Comparison of ENCODE assay signal across 23 cellular contexts in the genomic region with DNA sequence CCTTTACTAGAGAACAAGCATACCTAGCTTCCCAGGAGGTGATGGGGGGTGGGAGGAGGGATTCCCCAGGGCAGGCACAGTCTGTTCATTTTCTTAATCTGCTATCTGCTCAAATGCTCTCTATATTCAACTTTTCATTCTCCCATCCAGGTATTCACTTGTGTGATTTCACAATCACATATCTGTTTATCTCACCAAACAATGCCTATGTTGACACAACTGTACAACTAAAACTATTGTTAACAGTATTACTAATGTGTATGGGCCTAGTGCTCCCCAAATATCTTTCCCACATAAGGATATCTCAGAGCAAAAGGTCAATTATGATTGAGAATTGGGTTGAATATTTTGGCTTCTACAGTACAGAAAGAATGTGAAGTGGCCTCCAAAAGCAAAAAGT.
DNase-seq lines count a peak whose midpoint lies in the region; ATAC-seq, FAIRE-seq and TF ChIP-seq lines count a peak whose summit lies in the region.
"Had no signal": no experiment of that assay in that cellular context is flagged by ENCODE, and none has a peak within 500 bp of the region (broad histone marks: within the 10 kb centered on the region; RNA-seq: fewer than 3 reads in every experiment).

No MANE protein-coding gene starts in this region.

- in situ Hi-C loops in GM23248 (cut with MboI), result no loop called here

- H2AFZ ChIP-seq in GM23338, result 0 out of 2 replicates have a peak overlapping the region, but pooled peaks have one; percentile 6
- no peak overlapping the region for H2AFZ ChIP-seq in GM23248

- H3K4me3 Mint-ChIP-seq in GM23338, result no peak overlapping the region
- H3K4me3 Mint-ChIP-seq: B cell; CD4-positive, CD25-positive, alpha-beta regulatory T cell; CD8-positive, alpha-beta T cell; HFFc6 had no signal

- peaks cover 6% of the 10 kb centered on the region; the same call in 2 of the 3 replicates for H3K4me1 Mint-ChIP-seq in GM23338
- H3K4me1 Mint-ChIP-seq: B cell; CD4-positive, CD25-positive, alpha-beta regulatory T cell had no signal

- H3F3A ChIP-seq in GM23338 (replicated peaks; ENCODE audit: low read depth) (no peaks in the 10 kb centered on the region), GM23248 (ENCODE audit: insufficient read depth) (no peaks in the 10 kb centered on the region)

- no peak for TF ChIP-seq CTCF in GM23338 (conservative IDR thresholded peaks at IDR 0.05; ENCODE audit: low read depth in 2 of 2)
- TF ChIP-seq CTCF in bronchial epithelial cell (IDR thresholded peaks at IDR 0.05; ENCODE audit: insufficient read depth, low read length, severe bottlenecking), result no peak
- no peak for TF ChIP-seq CTCF in foreskin keratinocyte (conservative IDR thresholded peaks at IDR 0.05)

- no peak for FAIRE-seq in bronchial epithelial cell (lab: Jason Lieb, UNC)
- FAIRE-seq: A204.1, G401.6, GM12892, H54 had no signal

- no peaks in the 10 kb centered on the region; the same call in 2 of the 3 replicates for H3K9me3 Mint-ChIP-seq in GM23338

- no peak overlapping the region for H3K27ac ChIP-seq in GM23338 (ENCODE audit: low read depth)
- no peak overlapping the region for H3K27ac ChIP-seq in foreskin keratinocyte
- no peak overlapping the region for H3K27ac ChIP-seq in GM23248
- H3K27ac ChIP-seq: 22Rv1, BLaER1, C4-2B had no signal

- DNase-seq in DMS53 (lab: John Stamatoyannopoulos, UW) (peak; percentile 3), DMS53 treated with DMSO at 0.1 percent for 48 hours (lab: John Stamatoyannopoulos, UW; ENCODE audit: unreplicated experiment) (no peak), GM23338 (ENCODE audit: low spot score) (no peak), bronchial epithelial cell (ENCODE audit: low read depth) (peak; percentile 55), foreskin keratinocyte (peak; percentile 2 to 9), GM23248 (no peak), NCI-H2107 (lab: John Stamatoyannopoulos, UW) (no peak), SHP77 (lab: John Stamatoyannopoulos, UW) (no peak)
- DNase-seq: Caco-2; CD4-positive, CD25-positive, alpha-beta regulatory T cell; CD8-positive, alpha-beta T cell; DMS153; DND-41 had no signal

- H3K9me2 ChIP-seq in GM23338 (ENCODE audit: insufficient read depth), result no peaks in the 10 kb centered on the region
- H3K9me2 ChIP-seq in GM23248 (ENCODE audit: insufficient read depth), result peaks cover 7% of the 10 kb centered on the region; the same call in 1 of the 2 replicates

- H3K27me3 ChIP-seq in GM23338 (ENCODE audit: insufficient read depth) (no peaks in the 10 kb centered on the region), bronchial epithelial cell (ENCODE audit: control insufficient read depth, insufficient read depth, low read length) (no peaks in the 10 kb centered on the region), foreskin keratinocyte (no peaks in the 10 kb centered on the region), GM23248 (replicated peaks; ENCODE audit: insufficient read depth) (no peaks in the 10 kb centered on the region)
- H3K27me3 ChIP-seq: BLaER1 had no signal

- H4K20me1 ChIP-seq in GM23338 (replicated peaks; ENCODE audit: insufficient read depth) (no peaks in the 10 kb centered on the region), GM23248 (ENCODE audit: insufficient read depth) (no peaks in the 10 kb centered on the region)
- H4K20me1 ChIP-seq: BLaER1 had no signal

- no peak overlapping the region for H3K9ac ChIP-seq in GM23248
- H3K9ac ChIP-seq: BLaER1 had no signal

- H3K36me3 ChIP-seq in GM23338 (ENCODE audit: insufficient read depth), result no peaks in the 10 kb centered on the region
- no peaks in the 10 kb centered on the region for H3K36me3 ChIP-seq in bronchial epithelial cell (ENCODE audit: control insufficient read depth, insufficient read depth, low read length)
- no peaks in the 10 kb centered on the region for H3K36me3 ChIP-seq in GM23248 (ENCODE audit: low read depth)
- H3K36me3 ChIP-seq: BLaER1, HAP-1 had no signal

- H3K36me3 Mint-ChIP-seq in GM23338 (ENCODE audit: low read depth), result no peaks in the 10 kb centered on the region; the same call in 2 of the 3 replicates
- H3K36me3 Mint-ChIP-seq: CD4-positive, CD25-positive, alpha-beta regulatory T cell; CD8-positive, alpha-beta T cell had no signal

- no peak overlapping the region for H3K27ac Mint-ChIP-seq in GM23338
- H3K27ac Mint-ChIP-seq: B cell; CD4-positive, CD25-positive, alpha-beta regulatory T cell; CD8-positive, alpha-beta T cell; HFFc6 had no signal

- H3K79me2 ChIP-seq in GM23338 (replicated peaks; ENCODE audit: insufficient read depth) (no peaks in the 10 kb centered on the region), GM23248 (ENCODE audit: insufficient read depth) (no peaks in the 10 kb centered on the region)

- H3K9me3 ChIP-seq in GM23248 (ENCODE audit: low read depth), result no peaks in the 10 kb centered on the region
- H3K9me3 ChIP-seq: BLaER1, HAP-1 had no signal

- peaks cover 3% of the 10 kb centered on the region for H3K27me3 Mint-ChIP-seq in GM23338 (ENCODE audit: insufficient read depth, low read depth, poor library complexity)
- H3K27me3 Mint-ChIP-seq: B cell; CD4-positive, CD25-positive, alpha-beta regulatory T cell had no signal

- ATAC-seq in GM23338 (no peak), foreskin keratinocyte (no peak)
- ATAC-seq: CD8-positive, alpha-beta T cell had no signal

- H3K4me1 ChIP-seq in GM23338 (ENCODE audit: insufficient read depth) (no peaks in the 10 kb centered on the region), foreskin keratinocyte (no peaks in the 10 kb centered on the region), GM23248 (ENCODE audit: insufficient read depth) (peaks cover 4% of the 10 kb centered on the region; the same call in 1 of the 2 replicates)
- H3K4me1 ChIP-seq: BLaER1, Caco-2, HAP-1 had no signal

- no peak overlapping the region for H3K4me3 ChIP-seq in GM23338
- H3K4me3 ChIP-seq in bronchial epithelial cell (ENCODE audit: low read depth, low read length), result no peak overlapping the region
- no peak overlapping the region for H3K4me3 ChIP-seq in GM23248
- H3K4me3 ChIP-seq: BLaER1, HAP-1 had no signal

- no peak overlapping the region for H3K4me2 ChIP-seq in GM23338
- no peak overlapping the region for H3K4me2 ChIP-seq in GM23248 (ENCODE audit: unreplicated experiment)
- H3K4me2 ChIP-seq: BLaER1 had no signal

TF ChIP-seq in GM23338, 12 proteins besides CTCF, POLR2A, EP300 and RAD21 (continues in another document):
- TF ChIP-seq EZH2 (IDR thresholded peaks at IDR 0.05; ENCODE audit: low read depth, unreplicated experiment), result no peak
- TF ChIP-seq NANOG (IDR thresholded peaks at IDR 0.05; ENCODE audit: borderline replicate concordance), result no peak
- no peak for TF ChIP-seq ZNF331 (CRISPR knock-in tag; IDR thresholded peaks at IDR 0.05; ENCODE audit: low read depth)
- TF ChIP-seq, protein P1, sequence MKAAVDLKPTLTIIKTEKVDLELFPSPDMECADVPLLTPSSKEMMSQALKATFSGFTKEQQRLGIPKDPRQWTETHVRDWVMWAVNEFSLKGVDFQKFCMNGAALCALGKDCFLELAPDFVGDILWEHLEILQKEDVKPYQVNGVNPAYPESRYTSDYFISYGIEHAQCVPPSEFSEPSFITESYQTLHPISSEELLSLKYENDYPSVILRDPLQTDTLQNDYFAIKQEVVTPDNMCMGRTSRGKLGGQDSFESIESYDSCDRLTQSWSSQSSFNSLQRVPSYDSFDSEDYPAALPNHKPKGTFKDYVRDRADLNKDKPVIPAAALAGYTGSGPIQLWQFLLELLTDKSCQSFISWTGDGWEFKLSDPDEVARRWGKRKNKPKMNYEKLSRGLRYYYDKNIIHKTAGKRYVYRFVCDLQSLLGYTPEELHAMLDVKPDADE (IDR thresholded peaks at IDR 0.05), result no peak

Comparison
In these comparisons a context has a peak if more than half of its experiments do, and no peak if none do; other contexts are left out.
1. DNase-seq: peak in DMS53 (single experiment), bronchial epithelial cell (single experiment) and foreskin keratinocyte (2 of 2); none in DMS53 treated with DMSO at 0.1 percent for 48 hours (single experiment), GM23338 (single experiment), GM23248 (single experiment), NCI-H2107 (single experiment) and SHP77 (0 of 2).